ENCODE assay signal across 9 cellular contexts in genomic region chr13:25281193-25281936, GRCh38. TPM values are rescaled to one million over a fixed set of nuclear protein-coding genes. Genes with fewer than 3 reads are reported as not detected.
DNase-seq lines count a peak whose midpoint lies in the region; ATAC-seq, FAIRE-seq and TF ChIP-seq lines count a peak whose summit lies in the region.
"Had no signal": no experiment of that assay in that cellular context is flagged by ENCODE, and none has a peak within 500 bp of the region (broad histone marks: within the 10 kb centered on the region; RNA-seq: fewer than 3 reads in every experiment).

No MANE protein-coding gene starts in this region.

- no peak overlapping the region for H2AK5ac ChIP-seq in H9 (ENCODE audit: insufficient read length, low read length)

- peak; percentile 35 for FAIRE-seq in GM19239 (lab: Jason Lieb, UNC)
- peak; percentile 98 for FAIRE-seq in GM12878 (lab: Jason Lieb, UNC)

- in situ Hi-C loops in Caki2 (cut with HindIII; ENCODE audit: low pct_unique_long_range_greater_than_20kb, low sequenced_read_pairs): no loop called here
- in situ Hi-C loops in GM12878 (cut with MboI): no loop called here

- H3K27me3 Mint-ChIP-seq in H9 (ENCODE audit: low read depth): peaks cover 1% of the 10 kb centered on the region; the same call in 1 of the 2 replicates

- TF ChIP-seq CTCF in GM12878 (IDR thresholded peaks at IDR 0.05 in 2 of 3, conservative IDR thresholded peaks at IDR 0.05 in 1 of 3; ENCODE audit: control insufficient read depth in 2 of 3, extremely low read depth in 1 of 3, insufficient read depth in 1 of 3, low read depth in 3 of 3, low read length in 3 of 3): no peak
- no peak for TF ChIP-seq CTCF in H9 (conservative IDR thresholded peaks at IDR 0.05)

- no TSS peak for BruUV-seq in GM12878 (replicated peaks; lab: Mats Ljungman, UMichigan)

- no peak overlapping the region for H3K18ac ChIP-seq in H9 (ENCODE audit: insufficient read length, low read depth, low read length)

- H3K23ac ChIP-seq in H9 (ENCODE audit: insufficient read length, low read depth, low read length): no peak overlapping the region

- CTCF ChIA-PET in GM12878 (lab: Yijun Ruan, JAX): no interaction called here

- H3K4me1 ChIP-seq in GM12878 (ENCODE audit: control insufficient read depth, insufficient read depth, low read length) (peaks cover 12% of the 10 kb centered on the region), H9 (ENCODE audit: insufficient read depth, low read length) (no peaks in the 10 kb centered on the region; the same call in 1 of the 2 replicates)

- TF ChIP-seq EP300 in GM12878 (IDR thresholded peaks at IDR 0.05; ENCODE audit: borderline replicate concordance in 1 of 2, control insufficient read depth in 1 of 2, low read depth in 2 of 2, low read length in 2 of 2): no peak

- POLR2A ChIA-PET in GM12878 (lab: Charles Lee): interaction anchor here (0.6 kb wide), 1 partner anchor 25 kb away, joined by 3 read pairs; no protein-coding TSS in a partner anchor

- no peak overlapping the region for H3K56ac ChIP-seq in H9 (ENCODE audit: insufficient read length, low read depth, low read length)

- DNase-seq in Caki2 (ENCODE audit: low read depth) (peak; percentile 53), GM19239 (ENCODE audit: insufficient read length, low spot score) (peak; percentile 38), GM12878 (ENCODE audit: low read depth, low spot score) (peak; percentile 45), NCI-H345 (lab: John Stamatoyannopoulos, UW) (no peak), H9 (no peak), NCI-H1417 (lab: John Stamatoyannopoulos, UW) (no peak), 8988T (no peak)

- H4K5ac ChIP-seq in H9 (ENCODE audit: insufficient read length, low read depth, low read length): no peak overlapping the region

- intact Hi-C loops in GM12878 (cut with micrococcal nuclease; ENCODE audit: unreplicated experiment): loop anchor here (10.0 kb wide), 1 partner anchor 357 kb away; a partner anchor contains a TSS

- peaks cover 11 to 17% of the 10 kb centered on the region in 2 experiments for H3K4me1 Mint-ChIP-seq in H9

- RAD21 ChIA-PET in GM12878 (lab: Charles Lee; ENCODE audit: unreplicated experiment): no interaction called here

- H3K36me3 ChIP-seq in GM12878 (ENCODE audit: control insufficient read depth in 2 of 2, insufficient read depth in 2 of 2, low read length in 1 of 2): no peaks in the 10 kb centered on the region
- H3K36me3 ChIP-seq: thoracic aorta had no signal

- no peak overlapping the region for H3K4me3 Mint-ChIP-seq in H9

- no peaks in the 10 kb centered on the region for H3K9me3 Mint-ChIP-seq in H9

- no peak overlapping the region for H4K8ac ChIP-seq in H9 (replicated peaks; ENCODE audit: insufficient read length, low read depth, low read length)

- H3K27me3 ChIP-seq in GM12878 (replicated peaks in 1 of 2; ENCODE audit: control insufficient read depth in 2 of 2, insufficient read depth in 2 of 2, low read length in 1 of 2) (no peaks in the 10 kb centered on the region), H9 (ENCODE audit: insufficient read depth, low read length) (no peaks in the 10 kb centered on the region)

- no peaks in the 10 kb centered on the region for H3K9me3 ChIP-seq in GM12878 (replicated peaks; ENCODE audit: control insufficient read depth, insufficient read depth, low read length)
- no peaks in the 10 kb centered on the region for H3K9me3 ChIP-seq in H9 (ENCODE audit: control insufficient read depth, low read depth, low read length)
- H3K9me3 ChIP-seq: thoracic aorta had no signal

- no peak overlapping the region for H2BK15ac ChIP-seq in H9 (ENCODE audit: low read depth, low read length)

- H3K4me3 ChIP-seq in GM12878: peak overlapping the region; percentile 24; the same call in 1 of the 2 replicates
- H3K4me3 ChIP-seq: thoracic aorta had no signal

- no peak overlapping the region for H2BK5ac ChIP-seq in H9 (ENCODE audit: insufficient read length, low read length)

- H3T11ph ChIP-seq in H9 (ENCODE audit: low read length): no peak overlapping the region

- H3K9ac ChIP-seq in GM12878 (ENCODE audit: control insufficient read depth, insufficient read depth, low read length): peak overlapping the region; percentile 0; the same call in 1 of the 2 replicates
- H3K9ac ChIP-seq in H9 (ENCODE audit: extremely low read depth, insufficient read length, low read length): no peak overlapping the region

- no peak overlapping the region for H3K14ac ChIP-seq in H9 (ENCODE audit: insufficient read depth, low read length)

- H3K36me3 Mint-ChIP-seq in H9 (ENCODE audit: insufficient read depth in 1 of 3, low read depth in 3 of 3): no peaks in the 10 kb centered on the region

- no peak overlapping the region for H2BK12ac ChIP-seq in H9 (ENCODE audit: insufficient read length, low read depth, low read length)

- peak overlapping the region; percentile 57 for H3K27ac ChIP-seq in GM12878 (ENCODE audit: control insufficient read depth, insufficient read depth)
- H3K27ac ChIP-seq in H9 (ENCODE audit: insufficient read length, low read depth, low read length): no peak overlapping the region
- H3K27ac ChIP-seq: thoracic aorta had no signal

- TF ChIP-seq POLR2A in GM12878 (IDR thresholded peaks at IDR 0.05; ENCODE audit: low read depth, low read length): no peak

- WGBS in GM12878 (ENCODE audit: insufficient coverage, insufficient replicate concordance, low lambda C conversion rate, missing lambda C conversion rate): 11% methylated on average over 4 of the region's 4 CpGs
- WGBS in H9 (ENCODE audit: extremely low coverage, insufficient read length, low lambda C conversion rate): no CpG with 5 or more reads among the region's 4 CpGs

- peaks cover 9% of the 10 kb centered on the region for H3K79me2 ChIP-seq in GM12878 (ENCODE audit: control insufficient read depth, insufficient read depth, low read length)
- no peaks in the 10 kb centered on the region for H3K79me2 ChIP-seq in H9 (ENCODE audit: insufficient read depth, low read length)

- H3K79me1 ChIP-seq in H9 (ENCODE audit: insufficient read depth, low read depth, low read length, poor library complexity, severe bottlenecking): no peaks in the 10 kb centered on the region

- H2AFZ ChIP-seq in GM12878 (ENCODE audit: control insufficient read depth, low read depth, low read length) (peak overlapping the region; percentile 53; the same call in 1 of the 2 replicates), H9 (ENCODE audit: low read length) (no peak overlapping the region)

- peak overlapping the region; percentile 69 for H3K4me2 ChIP-seq in GM12878 (ENCODE audit: control insufficient read depth, insufficient read depth)
- H3K4me2 ChIP-seq in H9 (ENCODE audit: insufficient read depth, insufficient read length, low read length): no peak overlapping the region

- H4K91ac ChIP-seq in H9 (ENCODE audit: insufficient read length, low read depth, low read length): no peak overlapping the region

- no peaks in the 10 kb centered on the region; the same call in 1 of the 2 replicates for H4K20me1 ChIP-seq in GM12878 (ENCODE audit: control insufficient read depth, insufficient read depth)
- no peaks in the 10 kb centered on the region for H4K20me1 ChIP-seq in H9 (ENCODE audit: control insufficient read depth, insufficient read depth, insufficient read length)

- TF ChIP-seq RAD21 in GM12878 (IDR thresholded peaks at IDR 0.05; ENCODE audit: insufficient read depth, low read depth, low read length): no peak

- ATAC-seq in HG03135 (IDR thresholded peaks at IDR 0.05; ENCODE audit: unreplicated experiment) (peak; percentile 61), GM12878 (peak; percentile 83)

- SMC1A ChIA-PET in GM12878 (lab: Charles Lee; ENCODE audit: uncharacterized antibody, unreplicated experiment): interaction anchor here (1.1 to 1.6 kb wide), 2 partner anchors 9 to 101 kb away, joined by 3 to 5 read pairs; no protein-coding TSS in a partner anchor

- H2BK120ac ChIP-seq in H9 (ENCODE audit: low read depth, low read length, poor library complexity, severe bottlenecking): no peak overlapping the region

- H3K4ac ChIP-seq in H9 (ENCODE audit: low read depth, low read length): no peak overlapping the region

- no peaks in the 10 kb centered on the region for H3K23me2 ChIP-seq in H9 (ENCODE audit: insufficient read length, low read depth, low read length, poor library complexity, severe bottlenecking)

- H2BK20ac ChIP-seq in H9 (ENCODE audit: low read depth, low read length, poor library complexity, severe bottlenecking): no peak overlapping the region

- H3K27ac Mint-ChIP-seq in H9: peak overlapping the region in 1 of 3 experiments; percentile 32; a peak in 1 of 7 replicates

RNA-seq across cellular contexts. Expression of gene MTMR6, which starts 5.9 kb away (rescaled TPM):
- total RNA-seq in Caki2 (2014; rRNA removed; shearing (Covaris generic); ENCODE audit: low replicate concordance): 8.3 and 15.5 TPM in 2 replicates
- total RNA-seq in GM12878 (2013; cell fraction: nucleolus; rRNA removed): 8.1 and 9.0 TPM in 2 replicates
- total RNA-seq in GM12878 (2014; rRNA removed) (14.1 and 16.7 TPM in 2 replicates), GM12878 (2014; rRNA removed; fragmentation: Illumina TruSeq; extraction: Trizol) (19.2 and 19.4 TPM in 2 replicates), GM12878 (2021) (13.8 and 13.9 TPM in 2 replicates), H9 (2021) (7.0 and 8.0 TPM in 2 replicates)
- polyA plus RNA-seq in GM12878 (2011; ENCODE audit: low read depth): 2.5 TPM
- polyA plus RNA-seq in GM12878 (2011; rRNA removed) (15.1 and 21.1 TPM in 2 replicates), GM12878 (2014; fragmentation: Illumina TruSeq; extraction: Trizol) (17.0 and 20.7 TPM in 2 replicates), GM12878 (2014; fragmentation: Nextera tagmentation; extraction: Ambion mirVana) (10 to 100 TPM; 13.0 to 21.0 TPM), GM12878 (2014; rRNA removed) (7.1 and 9.8 TPM in 2 replicates), GM12878 (2016; fragmentation: Nextera tagmentation; extraction: Ambion mirVana) (10 to 100 TPM; 23.5 to 24.2 TPM)
- polyA plus RNA-seq in GM12878 (2011; cell fraction: cytosol; rRNA removed): 5.6 and 6.0 TPM in 2 replicates
- polyA plus RNA-seq in GM12878 (2011; cell fraction: nucleus; rRNA removed): 4.7 and 6.7 TPM in 2 replicates
- polyA plus RNA-seq in GM12878 (2012): 4.1 and 4.2 TPM in 2 replicates
- polyA minus RNA-seq in GM12878 (2011; rRNA and poly(A)+ RNA removed): 7.0 and 9.4 TPM in 2 replicates
- polyA minus RNA-seq in GM12878 (2011; cell fraction: cytosol; rRNA and poly(A)+ RNA removed): 4.1 and 6.3 TPM in 2 replicates
- 2.8 and 4.9 TPM in 2 replicates for polyA minus RNA-seq in GM12878 (2011; cell fraction: nucleus; rRNA and poly(A)+ RNA removed)

RNA-seq across cellular contexts. Expression of gene NUP58, which starts 20.1 kb away (rescaled TPM):
- total RNA-seq in Caki2 (2014; rRNA removed; shearing (Covaris generic); ENCODE audit: low replicate concordance): 48.2 and 73.1 TPM in 2 replicates
- total RNA-seq in GM12878 (2013; cell fraction: nucleolus; rRNA removed): 250 and 257 TPM in 2 replicates
- 58.1 and 75.6 TPM in 2 replicates for total RNA-seq in GM12878 (2014; rRNA removed)
- total RNA-seq in GM12878 (2014; rRNA removed; fragmentation: Illumina TruSeq; extraction: Trizol): 56.6 and 58.0 TPM in 2 replicates
- total RNA-seq in GM12878 (2021): 46.7 and 54.5 TPM in 2 replicates
- 10.0 TPM for polyA plus RNA-seq in GM12878 (2011; ENCODE audit: low read depth)
- polyA plus RNA-seq in GM12878 (2011; rRNA removed): 78.0 and 110 TPM in 2 replicates
- 48.0 and 50.8 TPM in 2 replicates for polyA plus RNA-seq in GM12878 (2011; cell fraction: cytosol; rRNA removed)
- 30.4 and 34.5 TPM in 2 replicates for polyA plus RNA-seq in GM12878 (2011; cell fraction: nucleus; rRNA removed)
- 15.9 and 26.2 TPM in 2 replicates for polyA plus RNA-seq in GM12878 (2012)
- 47.9 and 62.7 TPM in 2 replicates for polyA plus RNA-seq in GM12878 (2014; fragmentation: Illumina TruSeq; extraction: Trizol)
- polyA plus RNA-seq in GM12878 (2014; fragmentation: Nextera tagmentation; extraction: Ambion mirVana): 10 to 100 TPM; 12.1 to 14.0 TPM
- polyA plus RNA-seq in GM12878 (2014; rRNA removed): 37.7 and 42.5 TPM in 2 replicates
- polyA plus RNA-seq in GM12878 (2016; fragmentation: Nextera tagmentation; extraction: Ambion mirVana): 10 to 100 TPM; 38.9 to 49.8 TPM
- 88.9 and 113 TPM in 2 replicates for polyA minus RNA-seq in GM12878 (2011; rRNA and poly(A)+ RNA removed)
- 38.5 and 53.3 TPM in 2 replicates for polyA minus RNA-seq in GM12878 (2011; cell fraction: cytosol; rRNA and poly(A)+ RNA removed)
- 43.5 and 70.0 TPM in 2 replicates for polyA minus RNA-seq in GM12878 (2011; cell fraction: nucleus; rRNA and poly(A)+ RNA removed)
- 76.6 and 77.6 TPM in 2 replicates for total RNA-seq in H9 (2021)

Comparison
In these comparisons a context has a peak if more than half of its experiments do, and no peak if none do; other contexts are left out.
1. DNase-seq: peak in Caki2 (single experiment), GM19239 (single experiment) and GM12878 (single experiment); none in NCI-H345 (single experiment), H9 (single experiment), NCI-H1417 (0 of 3) and 8988T (single experiment).